ENCODE assay signal across 2 cellular contexts in the genomic region with DNA sequence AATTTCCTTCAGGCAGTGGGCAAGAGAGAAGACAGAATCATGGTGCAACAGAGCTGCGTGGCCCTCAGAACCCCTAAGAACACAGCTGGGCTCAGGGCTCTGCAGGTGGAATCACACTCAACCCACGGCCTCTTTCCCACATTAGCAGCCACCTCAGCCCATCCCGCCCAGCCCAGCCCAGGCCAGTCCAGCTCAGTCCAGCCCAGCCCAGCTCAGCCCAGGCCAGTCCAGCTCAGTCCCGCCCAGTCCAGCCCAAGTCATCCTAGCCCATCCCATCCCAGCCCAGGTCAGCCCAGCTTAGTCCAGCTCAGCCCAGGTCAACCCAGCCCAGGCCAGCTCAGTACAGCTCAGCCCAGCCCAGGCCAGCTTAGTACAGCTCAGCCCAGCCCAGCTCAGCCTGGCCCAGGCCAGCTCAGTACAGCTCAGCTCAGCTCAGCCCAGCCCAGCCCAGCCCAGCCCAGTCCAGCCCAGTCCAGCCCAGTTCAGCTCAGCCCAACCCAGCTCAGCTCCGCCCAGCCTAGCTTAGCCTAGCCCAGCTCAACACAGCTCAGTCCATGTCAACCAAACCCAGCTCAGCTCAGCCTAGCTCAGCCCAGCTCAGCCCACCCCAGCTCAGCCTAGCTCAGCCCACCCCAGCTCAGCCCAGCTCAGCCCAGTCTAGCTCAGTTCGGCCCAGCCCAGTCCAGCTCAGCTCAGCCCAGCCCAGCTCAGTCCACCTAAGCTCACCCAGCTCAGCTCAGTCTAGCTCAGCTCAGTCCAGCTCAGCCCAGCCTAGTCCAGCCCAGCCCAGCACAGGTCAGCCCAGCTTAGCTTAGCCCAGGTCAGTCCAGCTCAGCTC.
TF ChIP-seq lines count a peak whose summit lies in the region.

No MANE protein-coding gene starts in this region.

TF ChIP-seq in HCT116, 20 proteins besides CTCF, POLR2A, EP300 and RAD21 (continued from another document):
- TF ChIP-seq, protein P1, sequence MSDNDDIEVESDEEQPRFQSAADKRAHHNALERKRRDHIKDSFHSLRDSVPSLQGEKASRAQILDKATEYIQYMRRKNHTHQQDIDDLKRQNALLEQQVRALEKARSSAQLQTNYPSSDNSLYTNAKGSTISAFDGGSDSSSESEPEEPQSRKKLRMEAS (IDR thresholded peaks at IDR 0.05), result no peak
- TF ChIP-seq, protein P2, sequence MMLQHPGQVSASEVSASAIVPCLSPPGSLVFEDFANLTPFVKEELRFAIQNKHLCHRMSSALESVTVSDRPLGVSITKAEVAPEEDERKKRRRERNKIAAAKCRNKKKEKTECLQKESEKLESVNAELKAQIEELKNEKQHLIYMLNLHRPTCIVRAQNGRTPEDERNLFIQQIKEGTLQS (IDR thresholded peaks at IDR 0.05), result no peak
- TF ChIP-seq SRF (IDR thresholded peaks at IDR 0.05; ENCODE audit: low read depth), result no peak
- no peak for TF ChIP-seq ZNF274 (IDR thresholded peaks at IDR 0.05; ENCODE audit: low read depth, low read length)
- TF ChIP-seq JUND (IDR thresholded peaks at IDR 0.05), result no peak
- no peak for TF ChIP-seq EZH2phosphoT487 (IDR thresholded peaks at IDR 0.05; ENCODE audit: borderline replicate concordance)
- TF ChIP-seq, protein P3, sequence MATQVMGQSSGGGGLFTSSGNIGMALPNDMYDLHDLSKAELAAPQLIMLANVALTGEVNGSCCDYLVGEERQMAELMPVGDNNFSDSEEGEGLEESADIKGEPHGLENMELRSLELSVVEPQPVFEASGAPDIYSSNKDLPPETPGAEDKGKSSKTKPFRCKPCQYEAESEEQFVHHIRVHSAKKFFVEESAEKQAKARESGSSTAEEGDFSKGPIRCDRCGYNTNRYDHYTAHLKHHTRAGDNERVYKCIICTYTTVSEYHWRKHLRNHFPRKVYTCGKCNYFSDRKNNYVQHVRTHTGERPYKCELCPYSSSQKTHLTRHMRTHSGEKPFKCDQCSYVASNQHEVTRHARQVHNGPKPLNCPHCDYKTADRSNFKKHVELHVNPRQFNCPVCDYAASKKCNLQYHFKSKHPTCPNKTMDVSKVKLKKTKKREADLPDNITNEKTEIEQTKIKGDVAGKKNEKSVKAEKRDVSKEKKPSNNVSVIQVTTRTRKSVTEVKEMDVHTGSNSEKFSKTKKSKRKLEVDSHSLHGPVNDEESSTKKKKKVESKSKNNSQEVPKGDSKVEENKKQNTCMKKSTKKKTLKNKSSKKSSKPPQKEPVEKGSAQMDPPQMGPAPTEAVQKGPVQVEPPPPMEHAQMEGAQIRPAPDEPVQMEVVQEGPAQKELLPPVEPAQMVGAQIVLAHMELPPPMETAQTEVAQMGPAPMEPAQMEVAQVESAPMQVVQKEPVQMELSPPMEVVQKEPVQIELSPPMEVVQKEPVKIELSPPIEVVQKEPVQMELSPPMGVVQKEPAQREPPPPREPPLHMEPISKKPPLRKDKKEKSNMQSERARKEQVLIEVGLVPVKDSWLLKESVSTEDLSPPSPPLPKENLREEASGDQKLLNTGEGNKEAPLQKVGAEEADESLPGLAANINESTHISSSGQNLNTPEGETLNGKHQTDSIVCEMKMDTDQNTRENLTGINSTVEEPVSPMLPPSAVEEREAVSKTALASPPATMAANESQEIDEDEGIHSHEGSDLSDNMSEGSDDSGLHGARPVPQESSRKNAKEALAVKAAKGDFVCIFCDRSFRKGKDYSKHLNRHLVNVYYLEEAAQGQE (IDR thresholded peaks at IDR 0.05; ENCODE audit: low read depth), result no peak
- no peak for TF ChIP-seq CEBPB (IDR thresholded peaks at IDR 0.05; ENCODE audit: low read depth)
- TF ChIP-seq EZH2 (IDR thresholded peaks at IDR 0.05), result no peak
- no peak for TF ChIP-seq CBX3 (IDR thresholded peaks at IDR 0.05; ENCODE audit: low read depth)
- no peak for TF ChIP-seq POLR2AphosphoS5 (IDR thresholded peaks at IDR 0.05; ENCODE audit: low read depth, low read length)
- no peak for TF ChIP-seq FOSL1 (IDR thresholded peaks at IDR 0.05; ENCODE audit: low read depth)
- no peak for TF ChIP-seq YY1 (IDR thresholded peaks at IDR 0.05; ENCODE audit: extremely low read depth, insufficient replicate concordance, low read depth, low read length)
- TF ChIP-seq, protein P4, sequence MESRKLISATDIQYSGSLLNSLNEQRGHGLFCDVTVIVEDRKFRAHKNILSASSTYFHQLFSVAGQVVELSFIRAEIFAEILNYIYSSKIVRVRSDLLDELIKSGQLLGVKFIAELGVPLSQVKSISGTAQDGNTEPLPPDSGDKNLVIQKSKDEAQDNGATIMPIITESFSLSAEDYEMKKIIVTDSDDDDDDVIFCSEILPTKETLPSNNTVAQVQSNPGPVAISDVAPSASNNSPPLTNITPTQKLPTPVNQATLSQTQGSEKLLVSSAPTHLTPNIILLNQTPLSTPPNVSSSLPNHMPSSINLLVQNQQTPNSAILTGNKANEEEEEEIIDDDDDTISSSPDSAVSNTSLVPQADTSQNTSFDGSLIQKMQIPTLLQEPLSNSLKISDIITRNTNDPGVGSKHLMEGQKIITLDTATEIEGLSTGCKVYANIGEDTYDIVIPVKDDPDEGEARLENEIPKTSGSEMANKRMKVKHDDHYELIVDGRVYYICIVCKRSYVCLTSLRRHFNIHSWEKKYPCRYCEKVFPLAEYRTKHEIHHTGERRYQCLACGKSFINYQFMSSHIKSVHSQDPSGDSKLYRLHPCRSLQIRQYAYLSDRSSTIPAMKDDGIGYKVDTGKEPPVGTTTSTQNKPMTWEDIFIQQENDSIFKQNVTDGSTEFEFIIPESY (IDR thresholded peaks at IDR 0.05; ENCODE audit: extremely low read depth, insufficient replicate concordance, low read length), result no peak

TF ChIP-seq in HEK293T, 16 proteins besides CTCF, POLR2A, EP300 and RAD21 (continued from another document):
- TF ChIP-seq, protein P5, sequence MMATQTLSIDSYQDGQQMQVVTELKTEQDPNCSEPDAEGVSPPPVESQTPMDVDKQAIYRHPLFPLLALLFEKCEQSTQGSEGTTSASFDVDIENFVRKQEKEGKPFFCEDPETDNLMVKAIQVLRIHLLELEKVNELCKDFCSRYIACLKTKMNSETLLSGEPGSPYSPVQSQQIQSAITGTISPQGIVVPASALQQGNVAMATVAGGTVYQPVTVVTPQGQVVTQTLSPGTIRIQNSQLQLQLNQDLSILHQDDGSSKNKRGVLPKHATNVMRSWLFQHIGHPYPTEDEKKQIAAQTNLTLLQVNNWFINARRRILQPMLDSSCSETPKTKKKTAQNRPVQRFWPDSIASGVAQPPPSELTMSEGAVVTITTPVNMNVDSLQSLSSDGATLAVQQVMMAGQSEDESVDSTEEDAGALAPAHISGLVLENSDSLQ (IDR thresholded peaks at IDR 0.05), result no peak
- TF ChIP-seq ZNF384 (IDR thresholded peaks at IDR 0.05) (no peak), CTBP1 (IDR thresholded peaks at IDR 0.05; ENCODE audit: borderline replicate concordance) (no peak), TARDBP (IDR thresholded peaks at IDR 0.05) (no peak), ELF4 (IDR thresholded peaks at IDR 0.05) (no peak)
TF ChIP-seq in HEK293T: peak in this region for 0.
